Comparison of ENCODE assay signal across 27 cellular contexts in genomic region chr2:133431289-133431688, GRCh38.
A peak's percentile ranks its signal among the peaks of the same experiment; 100 is the strongest.
DNase-seq lines count a peak whose midpoint lies in the region; ATAC-seq, FAIRE-seq and TF ChIP-seq lines count a peak whose summit lies in the region.
"Had no signal": no experiment of that assay in that cellular context is flagged by ENCODE, and none has a peak within 500 bp of the region (broad histone marks: within the 10 kb centered on the region; RNA-seq: fewer than 3 reads in every experiment).

No MANE protein-coding gene starts in this region.

- H3K27me3 ChIP-seq in HCT116 (ENCODE audit: insufficient read depth, low read length) (no peaks in the 10 kb centered on the region), trophoblast cell (ENCODE audit: insufficient read depth, low read length) (no peaks in the 10 kb centered on the region)
- H3K27me3 ChIP-seq: gastroesophageal sphincter, MG63, SJCRH30, tibial nerve had no signal

- no peak overlapping the region for H3K14ac ChIP-seq in trophoblast cell (ENCODE audit: low read length)

- ATAC-seq in HCT116: no peak
- ATAC-seq: gastroesophageal sphincter; stimulated activated naive CD8-positive, alpha-beta T cell treated with anti-CD3 and anti-CD28 coated beads, Interleukin-15, amount 100 ng/mL, for 72 hours; T-helper 17 cell had no signal

- H2AK5ac ChIP-seq in trophoblast cell (ENCODE audit: low read length): no peak overlapping the region

- no peaks in the 10 kb centered on the region for H4K20me1 ChIP-seq in HCT116 (ENCODE audit: insufficient read depth)

- TF ChIP-seq POLR2A in HCT116 (IDR thresholded peaks at IDR 0.05; ENCODE audit: borderline replicate concordance, extremely low read depth, insufficient read depth, insufficient read length): no peak

- H3K23ac ChIP-seq in trophoblast cell (ENCODE audit: low read length): no peak overlapping the region

- RAD21 ChIA-PET in HCT116 (lab: Charles Lee; ENCODE audit: low non-redundant PET in 1 of 2, low total read pairs in 2 of 2, uncharacterized antibody in 2 of 2, unreplicated experiment in 2 of 2): no interaction called here

- POLR2A ChIA-PET in HCT116 (lab: Charles Lee): no interaction called here

- no TSS peak for BruUV-seq in HCT116 (replicated peaks; lab: Mats Ljungman, UMichigan)

- no peaks in the 10 kb centered on the region for H3K36me3 ChIP-seq in HCT116 (ENCODE audit: control insufficient read depth in 1 of 2, insufficient read depth in 2 of 2, low read length in 2 of 2)
- H3K36me3 ChIP-seq in trophoblast cell (ENCODE audit: control insufficient read depth in 1 of 2, insufficient read depth in 2 of 2, low read length in 2 of 2): no peaks in the 10 kb centered on the region
- H3K36me3 ChIP-seq: gastroesophageal sphincter, MG63, prostate gland, SJCRH30, tibial nerve had no signal

- intact Hi-C loops in HCT116 (cut with micrococcal nuclease): no loop called here

- no peak overlapping the region for H3K9ac ChIP-seq in HCT116 (ENCODE audit: low read length)
- H3K9ac ChIP-seq in trophoblast cell (ENCODE audit: low read length): no peak overlapping the region

- no peaks in the 10 kb centered on the region for H3K79me1 ChIP-seq in trophoblast cell (ENCODE audit: low read length)

- H3K9me2 ChIP-seq in HCT116 (ENCODE audit: insufficient read depth): no peaks in the 10 kb centered on the region

- no peak for TF ChIP-seq CTCF in HCT116 (IDR thresholded peaks at IDR 0.05 in 2 of 3, conservative IDR thresholded peaks at IDR 0.05 in 1 of 3; ENCODE audit: borderline replicate concordance in 1 of 3, insufficient read depth in 1 of 3, low read depth in 2 of 3, low read length in 2 of 3)
- no peak for TF ChIP-seq CTCF in D721Med (IDR thresholded peaks at IDR 0.05; ENCODE audit: insufficient read depth, missing control alignments)

- no peak overlapping the region for H4K91ac ChIP-seq in trophoblast cell (ENCODE audit: low read depth, low read length)

- H3K9me3 ChIP-seq in HCT116 (ENCODE audit: control insufficient read depth in 1 of 2, insufficient read depth in 1 of 2, low read depth in 1 of 2, low read length in 2 of 2) (no peaks in the 10 kb centered on the region), trophoblast cell (ENCODE audit: insufficient read depth, low read depth, low read length) (no peaks in the 10 kb centered on the region)
- H3K9me3 ChIP-seq: gastroesophageal sphincter, MG63, prostate gland, SJCRH30, tibial nerve had no signal

- H3K18ac ChIP-seq in trophoblast cell (ENCODE audit: low read length): no peak overlapping the region

- no peak overlapping the region for H3K4ac ChIP-seq in trophoblast cell (ENCODE audit: low read depth, low read length)

- H3K79me2 ChIP-seq in HCT116 (ENCODE audit: insufficient read depth, low read length) (no peaks in the 10 kb centered on the region), trophoblast cell (ENCODE audit: control insufficient read depth, insufficient read depth, low read length, poor library complexity) (no peaks in the 10 kb centered on the region)

- no peak for DNase-seq in HCT116 (ENCODE audit: low read depth, low spot score)
- peak; percentile 22 for DNase-seq in SW480 (ENCODE audit: low spot score)
- peak; percentile 20 for DNase-seq in epithelial cell of prostate (ENCODE audit: low read depth, low spot score)
- DNase-seq in trophoblast cell: peak; percentile 11 to 68
- no peak for DNase-seq in ecto neural progenitor cell (ENCODE audit: low spot score)
- DNase-seq in NCI-H524 (lab: John Stamatoyannopoulos, UW): no peak
- no peak for DNase-seq in D721Med (ENCODE audit: insufficient read length, low spot score)
- DNase-seq in SIG-M5 (lab: John Stamatoyannopoulos, UW): no peak
- DNase-seq: activated CD4-positive, alpha-beta T cell treated with anti-CD3 and anti-CD28 coated beads, Interleukin-2, amount 50 U/mL, for 1 hour; activated CD8-positive, alpha-beta memory T cell treated with anti-CD3 and anti-CD28 coated beads, Interleukin-2, amount 50 U/mL, for 4 hours; activated effector memory CD4-positive, alpha-beta T cell treated with Interleukin-2 at 50 U/mL for 16 hours; caudate nucleus; CD8-positive, alpha-beta memory T cell; dorsolateral prefrontal cortex; MG63; NCI-H1436 treated with DMSO at 0.1 percent for 48 hours; NCI-H2171; NCI-H748 treated with DMSO at 0.1 percent for 48 hours; SJCRH30; stimulated activated CD4-positive, alpha-beta T cell treated with anti-CD3 and anti-CD28 coated beads, Interleukin-4, amount 100 ng/mL, for 4 hours; stimulated activated naive CD8-positive, alpha-beta T cell treated with anti-CD3 and anti-CD28 coated beads, Interleukin-15, amount 100 ng/mL, for 72 hours; T-helper 17 cell had no signal

- H3K4me1 ChIP-seq in HCT116 (ENCODE audit: control insufficient read depth in 1 of 2, insufficient read depth in 2 of 2, low read length in 2 of 2) (no peaks in the 10 kb centered on the region), trophoblast cell (ENCODE audit: control insufficient read depth in 1 of 2, insufficient read depth in 2 of 2, low read length in 2 of 2) (no peaks in the 10 kb centered on the region)
- H3K4me1 ChIP-seq: gastroesophageal sphincter, prostate gland, SJCRH30 had no signal

- no CpG with 5 or more reads among the region's 4 CpGs for WGBS in trophoblast cell (ENCODE audit: extremely low coverage, insufficient coverage, insufficient read length)

- no peak overlapping the region for H2BK120ac ChIP-seq in trophoblast cell (ENCODE audit: insufficient read depth, low read length, poor library complexity)

- no peak for TF ChIP-seq RAD21 in HCT116 (IDR thresholded peaks at IDR 0.05; ENCODE audit: low read depth)

- H2BK5ac ChIP-seq in trophoblast cell (ENCODE audit: low read depth, low read length, poor library complexity): no peak overlapping the region

- H2BK12ac ChIP-seq in trophoblast cell (ENCODE audit: low read length): no peak overlapping the region

- no peak for FAIRE-seq in D721Med (lab: Jason Lieb, UNC)
- FAIRE-seq: GM18507 had no signal

- H4K8ac ChIP-seq in trophoblast cell (ENCODE audit: low read depth, low read length): no peak overlapping the region

- H3K4me3 ChIP-seq in HCT116 (replicated peaks in 1 of 2; ENCODE audit: low read depth in 1 of 2, low read length in 2 of 2) (no peak overlapping the region), trophoblast cell (ENCODE audit: low read depth, low read length) (no peak overlapping the region)
- H3K4me3 ChIP-seq: dorsolateral prefrontal cortex, gastroesophageal sphincter, MG63, prostate gland, SJCRH30, tibial nerve had no signal

- no peak overlapping the region for H4K12ac ChIP-seq in trophoblast cell (ENCODE audit: low read depth, low read length)

- H3K27ac ChIP-seq in HCT116 (ENCODE audit: low read depth, low read length): no peak overlapping the region
- H3K27ac ChIP-seq in epithelial cell of prostate: no peak overlapping the region
- no peak overlapping the region for H3K27ac ChIP-seq in trophoblast cell (ENCODE audit: low read depth, low read length)
- H3K27ac ChIP-seq: dorsolateral prefrontal cortex, gastroesophageal sphincter, prostate gland, SJCRH30, tibial nerve, VCaP had no signal

- CTCF ChIA-PET in HCT116 (lab: Charles Lee): no interaction called here

- H3K4me2 ChIP-seq in HCT116 (ENCODE audit: low read length) (no peak overlapping the region), trophoblast cell (ENCODE audit: low read length) (no peak overlapping the region)

- H2AFZ ChIP-seq in HCT116 (ENCODE audit: low read depth, low read length, poor library complexity, severe bottlenecking) (no peak overlapping the region), trophoblast cell (ENCODE audit: insufficient read depth, low read length, poor library complexity) (no peak overlapping the region)

TF ChIP-seq in HCT116, 20 proteins besides CTCF, POLR2A, EP300 and RAD21:
- TF ChIP-seq FOSL1 (IDR thresholded peaks at IDR 0.05; ENCODE audit: low read depth): no peak
- no peak for TF ChIP-seq ELF1 (IDR thresholded peaks at IDR 0.05; ENCODE audit: borderline replicate concordance, low read depth)
- TF ChIP-seq EZH2 (IDR thresholded peaks at IDR 0.05): no peak
- TF ChIP-seq TCF7L2 (IDR thresholded peaks at IDR 0.05; ENCODE audit: borderline replicate concordance, extremely low read depth, insufficient read depth, insufficient read length): peak; percentile 18

Comparison
In these comparisons a context has a peak if more than half of its experiments do, and no peak if none do; other contexts are left out.
1. DNase-seq: peak in SW480 (single experiment), epithelial cell of prostate (single experiment) and trophoblast cell (2 of 2); none in HCT116 (single experiment), ecto neural progenitor cell (single experiment), NCI-H524 (0 of 2), D721Med (single experiment) and SIG-M5 (single experiment).